Comparison of ENCODE assay signal across 23 cellular contexts in the genomic region with DNA sequence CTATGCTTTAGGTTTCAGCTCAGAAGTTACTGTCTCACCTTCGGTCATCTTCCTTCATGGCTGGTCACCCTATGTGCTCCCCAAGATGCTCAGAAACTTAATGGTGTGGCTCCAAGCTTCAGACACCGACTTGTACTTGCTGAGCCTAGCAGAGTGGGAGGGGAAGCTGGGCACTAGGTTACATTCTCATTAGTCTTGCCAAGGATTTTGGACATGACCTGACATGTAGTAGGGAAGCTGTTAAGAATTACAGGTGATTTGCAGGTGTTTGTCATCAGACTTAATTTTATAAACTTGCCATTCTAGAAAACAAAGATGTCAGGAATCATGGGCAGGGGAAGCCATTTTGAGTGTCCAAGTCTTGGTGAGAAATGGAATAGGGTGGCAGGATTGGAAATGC.
DNase-seq lines count a peak whose midpoint lies in the region; ATAC-seq, FAIRE-seq and TF ChIP-seq lines count a peak whose summit lies in the region.
"Had no signal": no experiment of that assay in that cellular context is flagged by ENCODE, and none has a peak within 500 bp of the region (broad histone marks: within the 10 kb centered on the region; RNA-seq: fewer than 3 reads in every experiment).

No MANE protein-coding gene starts in this region.

- no peak for FAIRE-seq in small intestine (lab: Jason Lieb, UNC)
- FAIRE-seq: A204.1, GM12878, GM19239 had no signal

- TF ChIP-seq CTCF in MCF 10A (IDR thresholded peaks at IDR 0.05; ENCODE audit: unreplicated experiment) = no peak
- TF ChIP-seq CTCF in breast epithelium (IDR thresholded peaks at IDR 0.05) = no peak
- TF ChIP-seq CTCF in epithelial cell of esophagus (IDR thresholded peaks at IDR 0.05; ENCODE audit: insufficient read depth, low read depth, low read length, missing control alignments) = no peak
- no peak for TF ChIP-seq CTCF in foreskin keratinocyte (conservative IDR thresholded peaks at IDR 0.05)

- intact Hi-C loops in MCF 10A (cut with micrococcal nuclease) (no loop called here), breast epithelium (cut with DNase I; ENCODE audit: low total_unique reads) (no loop called here)

- ATAC-seq in foreskin keratinocyte (peak; percentile 39), HG02938 (IDR thresholded peaks at IDR 0.05; ENCODE audit: unreplicated experiment) (no peak), GM19467 (IDR thresholded peaks at IDR 0.05; ENCODE audit: unreplicated experiment) (no peak)
- ATAC-seq: CD8-positive, alpha-beta T cell; GM12878; GM23338; HCT116 had no signal

- no TSS peak for BruUV-seq in MCF 10A (replicated peaks; lab: Mats Ljungman, UMichigan)

- WGBS in small intestine, 3 donors = 85 to 90% (median 87%) methylated on average over 2 of the region's 2 CpGs

- POLR2A ChIA-PET in MCF 10A (lab: Yijun Ruan, JAX) = interaction anchor here (0.7 to 1.5 kb wide), 7 partner anchors 28 to 699 kb away, joined by 3 to 5 read pairs (median 3); partner anchors contain the start of gene CCNG2

- CTCF ChIA-PET in MCF 10A (lab: Yijun Ruan, JAX) = interaction anchor here (0.6 to 5.3 kb wide), 10 partner anchors 8 to 134 kb away, joined by 3 to 36 read pairs (median 6); no protein-coding TSS in a partner anchor

- no peaks in the 10 kb centered on the region for H3K36me3 Mint-ChIP-seq in MCF 10A (ENCODE audit: insufficient read depth, unreplicated experiment)
- H3K36me3 Mint-ChIP-seq: CD8-positive, alpha-beta T cell had no signal

- H3K27me3 ChIP-seq in breast epithelium (no peaks in the 10 kb centered on the region), foreskin keratinocyte (peaks cover 18% of the 10 kb centered on the region), small intestine (ENCODE audit: control insufficient read depth in 2 of 2, insufficient read depth in 2 of 2, low read length in 2 of 2) (no peaks in the 10 kb centered on the region)
- H3K27me3 ChIP-seq: BLaER1 had no signal

- H3K4me3 ChIP-seq in breast epithelium (no peak overlapping the region), epithelial cell of esophagus (ENCODE audit: low read length) (no peak overlapping the region), small intestine (ENCODE audit: low read depth in 1 of 2, low read length in 2 of 2) (no peak overlapping the region)
- H3K4me3 ChIP-seq: BLaER1, GM12878, GM23338 had no signal

- peaks cover 13 to 22% of the 10 kb centered on the region in 2 donors for H3K9me3 ChIP-seq in breast epithelium
- no peaks in the 10 kb centered on the region for H3K9me3 ChIP-seq in small intestine (ENCODE audit: control insufficient read depth, low read depth)
- H3K9me3 ChIP-seq: Caco-2 had no signal

- H3K36me3 ChIP-seq in breast epithelium (no peaks in the 10 kb centered on the region), small intestine (ENCODE audit: control insufficient read depth in 2 of 2, insufficient read depth in 2 of 2, low read length in 2 of 2) (no peaks in the 10 kb centered on the region)
- H3K36me3 ChIP-seq: BLaER1 had no signal

- H3K27ac ChIP-seq in breast epithelium = no peak overlapping the region
- no peak overlapping the region for H3K27ac ChIP-seq in foreskin keratinocyte
- H3K27ac ChIP-seq in small intestine (ENCODE audit: low read depth in 1 of 2, low read length in 1 of 2) = no peak overlapping the region
- H3K27ac ChIP-seq: 22Rv1, BLaER1, C4-2B had no signal

- no peaks in the 10 kb centered on the region for H3K4me1 ChIP-seq in breast epithelium
- peaks cover 7% of the 10 kb centered on the region for H3K4me1 ChIP-seq in foreskin keratinocyte
- H3K4me1 ChIP-seq in small intestine (ENCODE audit: control insufficient read depth in 2 of 2, insufficient read depth in 1 of 2, low read depth in 1 of 2, low read length in 1 of 2) = no peaks in the 10 kb centered on the region

- peaks cover 15% of the 10 kb centered on the region for H3K4me1 Mint-ChIP-seq in MCF 10A (ENCODE audit: insufficient read depth, unreplicated experiment)
- H3K4me1 Mint-ChIP-seq: CD4-positive, CD25-positive, alpha-beta regulatory T cell; GM23338 had no signal

- no peak overlapping the region for H3K27ac Mint-ChIP-seq in MCF 10A (ENCODE audit: low read depth, unreplicated experiment)
- H3K27ac Mint-ChIP-seq: B cell; CD4-positive, CD25-positive, alpha-beta regulatory T cell; CD8-positive, alpha-beta T cell; GM23338; H9 had no signal

- H3K4me3 Mint-ChIP-seq in MCF 10A (ENCODE audit: unreplicated experiment) = no peak overlapping the region
- H3K4me3 Mint-ChIP-seq: B cell; CD4-positive, CD25-positive, alpha-beta regulatory T cell; CD8-positive, alpha-beta T cell; GM23338; H9 had no signal

- H3K27me3 Mint-ChIP-seq in MCF 10A (ENCODE audit: insufficient read depth, unreplicated experiment) = peaks cover 6% of the 10 kb centered on the region
- H3K27me3 Mint-ChIP-seq: B cell had no signal

- DNase-seq in MCF 10A (ENCODE audit: unreplicated experiment) (peak; percentile 53), breast epithelium (ENCODE audit: low spot score in 2 of 2) (no peak), epithelial cell of esophagus (ENCODE audit: low read depth) (peak; percentile 91), foreskin keratinocyte (peak; percentile 54 to 66), small intestine (no peak)
- DNase-seq: Caco-2; CD4-positive, CD25-positive, alpha-beta regulatory T cell; CD8-positive, alpha-beta T cell; DMS79; EL; GDM1; H9 had no signal

- TF ChIP-seq POLR2A in breast epithelium (IDR thresholded peaks at IDR 0.05) = no peak

- H3K9me3 Mint-ChIP-seq in MCF 10A (ENCODE audit: unreplicated experiment) = no peaks in the 10 kb centered on the region
- H3K9me3 Mint-ChIP-seq: H9 had no signal

Comparison
In these comparisons a context has a peak if more than half of its experiments do, and no peak if none do; other contexts are left out.
1. DNase-seq: peak in MCF 10A (single experiment), epithelial cell of esophagus (single experiment) and foreskin keratinocyte (2 of 2); none in breast epithelium (0 of 2) and small intestine (single experiment).